Comparison of ENCODE assay signal across 8 cellular contexts in the genomic region with DNA sequence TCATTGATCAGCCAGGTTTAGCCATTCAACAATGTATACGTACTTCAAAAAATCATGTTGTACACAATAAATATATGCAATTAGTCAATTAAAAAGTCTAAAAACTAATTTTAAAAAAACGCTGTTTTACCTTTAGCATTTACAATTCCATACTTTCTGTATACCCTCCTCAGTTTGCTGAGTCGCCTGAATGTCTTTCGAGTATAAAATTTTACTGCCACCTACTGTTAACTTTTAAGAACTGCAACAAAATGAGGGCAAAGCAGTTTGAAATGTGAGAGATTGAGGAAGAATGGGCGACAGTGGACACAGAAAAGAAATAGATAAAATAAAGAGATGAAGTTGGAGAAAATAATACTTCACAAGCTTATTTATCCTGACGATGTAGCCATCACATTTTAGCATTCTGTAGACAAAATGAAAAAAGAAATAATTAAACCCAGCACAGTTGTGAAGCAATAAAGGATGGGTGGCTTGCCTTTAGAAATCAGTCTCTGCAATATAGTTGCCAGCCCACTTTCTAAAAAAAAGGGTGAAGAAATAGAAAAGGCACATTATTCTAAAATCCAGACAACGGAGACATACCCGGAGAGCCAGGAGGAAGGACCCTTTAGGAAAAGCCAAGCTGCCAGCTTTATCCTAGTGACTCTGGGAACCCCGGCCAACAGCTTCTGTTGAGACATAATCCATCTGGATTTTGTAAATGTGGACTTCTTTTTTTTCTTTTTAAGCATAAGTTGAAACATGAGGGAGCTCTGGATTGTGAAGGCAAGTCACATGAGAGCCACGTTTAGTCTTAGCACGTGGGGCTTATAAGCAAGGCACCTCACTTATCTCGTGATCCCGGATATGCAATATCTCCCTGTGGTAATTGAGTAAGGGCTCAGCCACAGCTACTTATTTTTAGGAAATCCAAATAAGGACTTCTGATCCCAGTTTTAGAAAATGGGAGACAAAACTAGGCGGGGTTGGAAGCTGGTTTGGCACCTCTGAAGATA.
A peak's percentile ranks its signal among the peaks of the same experiment; 100 is the strongest.
DNase-seq lines count a peak whose midpoint lies in the region; ATAC-seq and TF ChIP-seq lines count a peak whose summit lies in the region.

No MANE protein-coding gene starts in this region.

- ATAC-seq in HG02943 (IDR thresholded peaks at IDR 0.05; ENCODE audit: low read depth, unreplicated experiment) = peak; percentile 63

- peak overlapping the region in 1 of 2 donors; percentile 10 for H3K4me3 ChIP-seq in ascending aorta
- H3K4me3 ChIP-seq in subcutaneous abdominal adipose tissue (ENCODE audit: low read depth in 1 of 5, low read length in 5 of 5) = no peak overlapping the region

- H3K36me3 ChIP-seq in ascending aorta (no peaks in the 10 kb centered on the region), subcutaneous abdominal adipose tissue (ENCODE audit: control insufficient read depth in 5 of 5, insufficient read depth in 5 of 5, low read length in 5 of 5) (no peaks in the 10 kb centered on the region)

- intact Hi-C loops in ascending aorta (cut with DNase I) = loop anchor here (5.0 to 10.0 kb wide), 3 partner anchors 138 to 1050 kb away; no protein-coding TSS in a partner anchor

- no peaks in the 10 kb centered on the region for H3K4me1 ChIP-seq in ascending aorta
- H3K4me1 ChIP-seq in subcutaneous abdominal adipose tissue (ENCODE audit: control insufficient read depth in 5 of 5, insufficient read depth in 5 of 5, low read length in 5 of 5) = peaks cover 0 to 7% (median 6%) of the 10 kb centered on the region in 5 donors

- H3K9me3 ChIP-seq in ascending aorta (no peaks in the 10 kb centered on the region), subcutaneous abdominal adipose tissue (ENCODE audit: control insufficient read depth in 5 of 5, low read length in 5 of 5) (no peaks in the 10 kb centered on the region)

- H3K27me3 ChIP-seq in ascending aorta (no peaks in the 10 kb centered on the region), subcutaneous abdominal adipose tissue (ENCODE audit: control insufficient read depth in 5 of 5, insufficient read depth in 4 of 5, low read length in 5 of 5) (no peaks in the 10 kb centered on the region)

- DNase-seq in SIG-M5 treated with dmso at 0.1 percent for 504 hours (lab: John Stamatoyannopoulos, UW; ENCODE audit: unreplicated experiment) (peak; percentile 48), SIG-M5 (lab: John Stamatoyannopoulos, UW) (no peak), NCI-H2107 (lab: John Stamatoyannopoulos, UW) (peak; percentile 4), ascending aorta (ENCODE audit: low spot score in 2 of 2) (peak in 1 of 2 donors; percentile 66), iPS-NIHi11 (ENCODE audit: low spot score) (peak; percentile 73)
- DNase-seq in stimulated activated CD8-positive, alpha-beta memory T cell treated with anti-CD3 and anti-CD28 coated beads, Interleukin-4, amount 100 ng/mL, for 48 hours = no peak

- peak; percentile 34 to 66 (median 56) for TF ChIP-seq CTCF in ascending aorta (IDR thresholded peaks at IDR 0.05)

- H3K27ac ChIP-seq in ascending aorta (peak overlapping the region; percentile 43 to 56), subcutaneous abdominal adipose tissue (ENCODE audit: low read depth, low read length) (peak overlapping the region; percentile 67)

- peak overlapping the region in 3 of 5 donors; percentile 6 to 34 (median 20) for H3K9ac ChIP-seq in subcutaneous abdominal adipose tissue (ENCODE audit: low read length in 5 of 5)

Comparison
In these comparisons a context has a peak if more than half of its experiments do, and no peak if none do; other contexts are left out.
1. DNase-seq: peak in SIG-M5 treated with dmso at 0.1 percent for 504 hours (single experiment), NCI-H2107 (single experiment) and iPS-NIHi11 (single experiment); none in SIG-M5 (single experiment) and stimulated activated CD8-positive, alpha-beta memory T cell treated with anti-CD3 and anti-CD28 coated beads, Interleukin-4, amount 100 ng/mL, for 48 hours (single experiment).